10 cellular contexts compared by ENCODE assay signal in the genomic region with DNA sequence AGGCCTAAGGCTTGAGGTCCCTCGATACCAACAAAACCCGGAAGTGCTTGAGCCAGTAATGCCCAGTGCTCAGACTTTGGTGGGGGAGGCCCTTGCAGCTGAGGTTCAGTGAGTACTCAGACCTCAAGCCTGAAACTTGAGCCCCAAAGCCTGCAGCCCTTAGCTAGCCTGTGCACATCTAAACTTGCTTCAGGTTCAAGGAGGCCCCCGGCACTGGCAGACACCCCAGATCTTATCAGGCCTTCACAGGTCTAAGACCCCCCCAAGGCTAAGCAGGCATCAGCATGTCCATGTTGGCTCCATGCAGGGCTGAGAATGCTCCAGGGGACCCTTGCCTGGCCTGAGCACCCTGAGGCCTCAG. TPM values are rescaled to one million over a fixed set of nuclear protein-coding genes. Genes with fewer than 3 reads are reported as not detected.
DNase-seq lines count a peak whose midpoint lies in the region; TF ChIP-seq lines count a peak whose summit lies in the region.
"Had no signal": no experiment of that assay in that cellular context is flagged by ENCODE, and none has a peak within 500 bp of the region (broad histone marks: within the 10 kb centered on the region; RNA-seq: fewer than 3 reads in every experiment).

No MANE protein-coding gene starts in this region.

- intact Hi-C loops in activated T-helper 1 cell treated with anti-CD3 and anti-CD28 coated beads, Interleukin-12 subunit alpha, Interleukin-12 subunit beta, Interleukin-2, Interleukin-4 antibody, amounts not matched to agents 30 ng/mL and 10 ng/mL and 1 ng/mL, durations not matched to agents 14 hours and 24 hours and 36 hours (cut with micrococcal nuclease), result no loop called here
- intact Hi-C loops in tibial artery (cut with DNase I; ENCODE audit: low total_unique reads), result no loop called here

- POLR2A ChIA-PET in activated CD4-positive, alpha-beta T cell treated with anti-CD3 and anti-CD28 coated beads, Interleukin-2, amount 10 ng/mL, durations not matched to agents 7 days and 5 days (lab: Charles Lee), result interaction anchor here (1.0 to 1.1 kb wide), 2 partner anchors 12 to 58 kb away, joined by 4 read pairs; no protein-coding TSS in a partner anchor

- H3K27ac ChIP-seq in layer of hippocampus (ENCODE audit: low read depth, low read length) (peak overlapping the region; percentile 90), tibial artery (peak overlapping the region; percentile 89 to 99)
- H3K27ac ChIP-seq: SK-N-MC had no signal

- H3K4me1 ChIP-seq in tibial artery, result peaks cover 17 to 52% (median 31%) of the 10 kb centered on the region in 4 donors

- CTCF ChIA-PET in activated CD4-positive, alpha-beta T cell treated with anti-CD3 and anti-CD28 coated beads, Interleukin-2, amount 10 ng/mL, durations not matched to agents 7 days and 5 days (lab: Charles Lee), result interaction anchor here (0.6 to 10.5 kb wide), 15 partner anchors 12 to 186 kb away, joined by 3 to 138 read pairs (median 6); a partner anchor contains a TSS

- no peak for DNase-seq in activated CD4-positive, alpha-beta T cell treated with anti-CD3 and anti-CD28 coated beads, Interleukin-2, amount 10 ng/mL, durations not matched to agents 7 days and 5 days
- no peak for DNase-seq in activated CD4-positive, alpha-beta T cell treated with anti-CD3 and anti-CD28 coated beads for 48 hours
- DNase-seq in activated T-helper 1 cell treated with anti-CD3 and anti-CD28 coated beads, Interleukin-12 subunit alpha, Interleukin-12 subunit beta, Interleukin-2, Interleukin-4 antibody, amounts not matched to agents 30 ng/mL and 10 ng/mL and 1 ng/mL, durations not matched to agents 14 hours and 24 hours and 36 hours (ENCODE audit: low spot score), result no peak
- DNase-seq in tibial artery (peak in 1 of 2 donors; percentile 49), occipital lobe (lab: John Stamatoyannopoulos, UW) (no peak), SW480 (ENCODE audit: low spot score) (no peak), SIG-M5 (lab: John Stamatoyannopoulos, UW) (no peak)

- TF ChIP-seq CTCF in tibial artery (IDR thresholded peaks at IDR 0.05), result no peak

- H3K27me3 Mint-ChIP-seq in activated CD4-positive, alpha-beta T cell treated with anti-CD3 and anti-CD28 coated beads, Interleukin-2, amount 10 ng/mL, durations not matched to agents 7 days and 5 days, result no peaks in the 10 kb centered on the region
- no peaks in the 10 kb centered on the region for H3K27me3 Mint-ChIP-seq in activated T-helper 1 cell treated with anti-CD3 and anti-CD28 coated beads, Interleukin-12 subunit alpha, Interleukin-12 subunit beta, Interleukin-2, Interleukin-4 antibody, amounts not matched to agents 30 ng/mL and 10 ng/mL and 1 ng/mL, durations not matched to agents 14 hours and 24 hours and 36 hours (ENCODE audit: insufficient read depth)

- peaks cover 27 to 57% (median 55%) of the 10 kb centered on the region in 3 donors for H3K36me3 ChIP-seq in tibial artery

- H3K9me3 ChIP-seq in tibial artery, result no peaks in the 10 kb centered on the region

- H3K27ac Mint-ChIP-seq in activated CD4-positive, alpha-beta T cell treated with anti-CD3 and anti-CD28 coated beads, Interleukin-2, amount 10 ng/mL, durations not matched to agents 7 days and 5 days, result peak overlapping the region; percentile 86
- peak overlapping the region; percentile 81 for H3K27ac Mint-ChIP-seq in activated T-helper 1 cell treated with anti-CD3 and anti-CD28 coated beads, Interleukin-12 subunit alpha, Interleukin-12 subunit beta, Interleukin-2, Interleukin-4 antibody, amounts not matched to agents 30 ng/mL and 10 ng/mL and 1 ng/mL, durations not matched to agents 14 hours and 24 hours and 36 hours

- peak overlapping the region; percentile 80 for H3K4me3 Mint-ChIP-seq in activated CD4-positive, alpha-beta T cell treated with anti-CD3 and anti-CD28 coated beads, Interleukin-2, amount 10 ng/mL, durations not matched to agents 7 days and 5 days
- H3K4me3 Mint-ChIP-seq in activated T-helper 1 cell treated with anti-CD3 and anti-CD28 coated beads, Interleukin-12 subunit alpha, Interleukin-12 subunit beta, Interleukin-2, Interleukin-4 antibody, amounts not matched to agents 30 ng/mL and 10 ng/mL and 1 ng/mL, durations not matched to agents 14 hours and 24 hours and 36 hours, result peak overlapping the region; percentile 87

- peaks cover 26% of the 10 kb centered on the region for H3K36me3 Mint-ChIP-seq in activated CD4-positive, alpha-beta T cell treated with anti-CD3 and anti-CD28 coated beads, Interleukin-2, amount 10 ng/mL, durations not matched to agents 7 days and 5 days (ENCODE audit: low read depth)
- H3K36me3 Mint-ChIP-seq in activated T-helper 1 cell treated with anti-CD3 and anti-CD28 coated beads, Interleukin-12 subunit alpha, Interleukin-12 subunit beta, Interleukin-2, Interleukin-4 antibody, amounts not matched to agents 30 ng/mL and 10 ng/mL and 1 ng/mL, durations not matched to agents 14 hours and 24 hours and 36 hours (ENCODE audit: low read depth), result peaks cover 10% of the 10 kb centered on the region

- H3K4me1 Mint-ChIP-seq in activated CD4-positive, alpha-beta T cell treated with anti-CD3 and anti-CD28 coated beads, Interleukin-2, amount 10 ng/mL, durations not matched to agents 7 days and 5 days, result peaks cover 53% of the 10 kb centered on the region
- peaks cover 47% of the 10 kb centered on the region for H3K4me1 Mint-ChIP-seq in activated T-helper 1 cell treated with anti-CD3 and anti-CD28 coated beads, Interleukin-12 subunit alpha, Interleukin-12 subunit beta, Interleukin-2, Interleukin-4 antibody, amounts not matched to agents 30 ng/mL and 10 ng/mL and 1 ng/mL, durations not matched to agents 14 hours and 24 hours and 36 hours (ENCODE audit: low read depth)

- no peaks in the 10 kb centered on the region for H3K9me3 Mint-ChIP-seq in activated CD4-positive, alpha-beta T cell treated with anti-CD3 and anti-CD28 coated beads, Interleukin-2, amount 10 ng/mL, durations not matched to agents 7 days and 5 days
- no peaks in the 10 kb centered on the region for H3K9me3 Mint-ChIP-seq in activated T-helper 1 cell treated with anti-CD3 and anti-CD28 coated beads, Interleukin-12 subunit alpha, Interleukin-12 subunit beta, Interleukin-2, Interleukin-4 antibody, amounts not matched to agents 30 ng/mL and 10 ng/mL and 1 ng/mL, durations not matched to agents 14 hours and 24 hours and 36 hours

- H3K27me3 ChIP-seq in layer of hippocampus (ENCODE audit: control insufficient read depth, insufficient read depth, low read length) (no peaks in the 10 kb centered on the region), tibial artery (no peaks in the 10 kb centered on the region)

- peak overlapping the region; percentile 76 to 99 for H3K4me3 ChIP-seq in tibial artery

RNA-seq across cellular contexts. Expression of a gene that starts 1.0 kb away (rescaled TPM):
- total RNA-seq in activated CD4-positive, alpha-beta T cell treated with anti-CD3 and anti-CD28 coated beads, Interleukin-2, amount 10 ng/mL, durations not matched to agents 7 days and 5 days, result 10 to 100 TPM; 16.7 to 20.0 TPM
- total RNA-seq in activated T-helper 1 cell treated with anti-CD3 and anti-CD28 coated beads, Interleukin-12 subunit alpha, Interleukin-12 subunit beta, Interleukin-2, Interleukin-4 antibody, amounts not matched to agents 30 ng/mL and 10 ng/mL and 1 ng/mL, durations not matched to agents 14 hours and 24 hours and 36 hours, result 5.6 and 8.8 TPM in 2 replicates
- total RNA-seq in occipital lobe, result 2.7 TPM

RNA-seq across cellular contexts. Expression of a gene that starts 23.6 kb away (rescaled TPM):
- total RNA-seq in activated CD4-positive, alpha-beta T cell treated with anti-CD3 and anti-CD28 coated beads, Interleukin-2, amount 10 ng/mL, durations not matched to agents 7 days and 5 days, result 10 to 100 TPM; 74.7 to 80.5 TPM
- 76.7 and 78.3 TPM in 2 replicates for total RNA-seq in activated T-helper 1 cell treated with anti-CD3 and anti-CD28 coated beads, Interleukin-12 subunit alpha, Interleukin-12 subunit beta, Interleukin-2, Interleukin-4 antibody, amounts not matched to agents 30 ng/mL and 10 ng/mL and 1 ng/mL, durations not matched to agents 14 hours and 24 hours and 36 hours
- 0.31 TPM for total RNA-seq in occipital lobe
- total RNA-seq: pulmonary artery endothelial cell had no signal

RNA-seq across cellular contexts. Expression of a gene that starts 36.4 kb away (rescaled TPM):
- total RNA-seq in activated CD4-positive, alpha-beta T cell treated with anti-CD3 and anti-CD28 coated beads, Interleukin-2, amount 10 ng/mL, durations not matched to agents 7 days and 5 days, result 10 to 100 TPM; 45.5 to 47.6 TPM
- 17.3 and 24.9 TPM in 2 replicates for total RNA-seq in activated T-helper 1 cell treated with anti-CD3 and anti-CD28 coated beads, Interleukin-12 subunit alpha, Interleukin-12 subunit beta, Interleukin-2, Interleukin-4 antibody, amounts not matched to agents 30 ng/mL and 10 ng/mL and 1 ng/mL, durations not matched to agents 14 hours and 24 hours and 36 hours
- total RNA-seq in occipital lobe, result 10.0 TPM

RNA-seq across cellular contexts. Expression of a gene that starts 43.7 kb away (rescaled TPM):
- 100 to 1,000 TPM; 102 to 103 TPM for total RNA-seq in activated CD4-positive, alpha-beta T cell treated with anti-CD3 and anti-CD28 coated beads, Interleukin-2, amount 10 ng/mL, durations not matched to agents 7 days and 5 days
- 450 and 455 TPM in 2 replicates for total RNA-seq in activated T-helper 1 cell treated with anti-CD3 and anti-CD28 coated beads, Interleukin-12 subunit alpha, Interleukin-12 subunit beta, Interleukin-2, Interleukin-4 antibody, amounts not matched to agents 30 ng/mL and 10 ng/mL and 1 ng/mL, durations not matched to agents 14 hours and 24 hours and 36 hours
- total RNA-seq in occipital lobe, result not detected

Comparison
In these comparisons a context has a peak if more than half of its experiments do, and no peak if none do; other contexts are left out.
1. RNA of a gene that starts 23.6 kb away (total RNA-seq): 74.7 to 80.5 TPM in activated CD4-positive, alpha-beta T cell treated with anti-CD3 and anti-CD28 coated beads, Interleukin-2, amount 10 ng/mL, durations not matched to agents 7 days and 5 days and 76.7 to 78.3 TPM in activated T-helper 1 cell treated with anti-CD3 and anti-CD28 coated beads, Interleukin-12 subunit alpha, Interleukin-12 subunit beta, Interleukin-2, Interleukin-4 antibody, amounts not matched to agents 30 ng/mL and 10 ng/mL and 1 ng/mL, durations not matched to agents 14 hours and 24 hours and 36 hours; 0.31 TPM in occipital lobe (single experiment); every median in the first group is over 10 times any median in the second.